Comparison of ENCODE assay signal across 21 cellular contexts in genomic region chr10:114430688-114431413, GRCh38.
"Had no signal": no experiment of that assay in that cellular context is flagged by ENCODE, and none has a peak within 500 bp of the region (broad histone marks: within the 10 kb centered on the region; RNA-seq: fewer than 3 reads in every experiment).

No MANE protein-coding gene starts in this region.

- ATAC-seq: activated CD4-positive, alpha-beta T cell treated with anti-CD3 and anti-CD28 coated beads for 36 hours; activated CD8-positive, alpha-beta memory T cell treated with anti-CD3 and anti-CD28 coated beads, Interleukin-2, amount 10 ng/mL, durations not matched to agents 7 days and 5 days; stimulated activated effector memory CD8-positive, alpha-beta T cell treated with anti-CD3 and anti-CD28 coated beads, Interleukin-12 subunit alpha, Interleukin-12 subunit beta, amount 100 ng/mL, for 72 hours; T-cell; WTC11 had no signal

- H3K27ac ChIP-seq: esophagus muscularis mucosa, sigmoid colon, thoracic aorta, upper lobe of left lung had no signal

- H3K9ac ChIP-seq: SK-N-SH had no signal

- H3K9me3 Mint-ChIP-seq: brain; nephron; stimulated activated effector memory CD8-positive, alpha-beta T cell treated with anti-CD3 and anti-CD28 coated beads, Interleukin-12 subunit alpha, Interleukin-12 subunit beta, amount 100 ng/mL, for 72 hours; T-cell; WTC11 had no signal

- H3K4me3 Mint-ChIP-seq: activated CD4-positive, alpha-beta T cell treated with anti-CD3 and anti-CD28 coated beads for 36 hours; activated CD8-positive, alpha-beta memory T cell treated with anti-CD3 and anti-CD28 coated beads, Interleukin-2, amount 10 ng/mL, durations not matched to agents 7 days and 5 days; brain; nephron; stimulated activated effector memory CD8-positive, alpha-beta T cell treated with anti-CD3 and anti-CD28 coated beads, Interleukin-12 subunit alpha, Interleukin-12 subunit beta, amount 100 ng/mL, for 72 hours; T-cell; WTC11 had no signal

- DNase-seq: activated CD4-positive, alpha-beta T cell treated with anti-CD3 and anti-CD28 coated beads for 36 hours; activated CD4-positive, alpha-beta T cell treated with anti-CD3 and anti-CD28 coated beads, Interleukin-2, amount 50 U/mL, for 48 hours; activated CD8-positive, alpha-beta memory T cell treated with anti-CD3 and anti-CD28 coated beads, Interleukin-2, amount 10 ng/mL, durations not matched to agents 7 days and 5 days; activated naive CD4-positive, alpha-beta T cell treated with anti-CD3 and anti-CD28 coated beads, Interleukin-2, amount 50 U/mL, for 16 hours; amygdala; cerebellar nuclear complex; cortex of kidney; effector CD4-positive, alpha-beta T cell; nucleus accumbens; posterior cingulate gyrus; sigmoid colon; SK-N-SH; stimulated activated CD4-positive, alpha-beta T cell treated with anti-CD3 and anti-CD28 coated beads, Interleukin-4, amount 100 ng/mL, for 24 hours; T-cell had no signal

- H3K4me3 ChIP-seq: esophagus muscularis mucosa, sigmoid colon, thoracic aorta, upper lobe of left lung had no signal

- H3K27me3 Mint-ChIP-seq: activated CD4-positive, alpha-beta T cell treated with anti-CD3 and anti-CD28 coated beads for 36 hours; activated CD8-positive, alpha-beta memory T cell treated with anti-CD3 and anti-CD28 coated beads, Interleukin-2, amount 10 ng/mL, durations not matched to agents 7 days and 5 days; T-cell had no signal

- H3K27me3 ChIP-seq: esophagus muscularis mucosa, sigmoid colon, upper lobe of left lung had no signal

- H3K27ac Mint-ChIP-seq: activated CD4-positive, alpha-beta T cell treated with anti-CD3 and anti-CD28 coated beads for 36 hours; activated CD8-positive, alpha-beta memory T cell treated with anti-CD3 and anti-CD28 coated beads, Interleukin-2, amount 10 ng/mL, durations not matched to agents 7 days and 5 days; nephron; stimulated activated effector memory CD8-positive, alpha-beta T cell treated with anti-CD3 and anti-CD28 coated beads, Interleukin-12 subunit alpha, Interleukin-12 subunit beta, amount 100 ng/mL, for 72 hours; WTC11 had no signal

- H3K9me3 ChIP-seq: esophagus muscularis mucosa, sigmoid colon, SK-N-SH, thoracic aorta, upper lobe of left lung had no signal

- H3K4me2 ChIP-seq: SK-N-SH had no signal

- H3K4me1 Mint-ChIP-seq: activated CD4-positive, alpha-beta T cell treated with anti-CD3 and anti-CD28 coated beads for 36 hours; stimulated activated effector memory CD8-positive, alpha-beta T cell treated with anti-CD3 and anti-CD28 coated beads, Interleukin-12 subunit alpha, Interleukin-12 subunit beta, amount 100 ng/mL, for 72 hours had no signal

- H3K36me3 ChIP-seq: sigmoid colon, thoracic aorta had no signal
